12 cellular contexts compared by ENCODE assay signal in the genomic region with DNA sequence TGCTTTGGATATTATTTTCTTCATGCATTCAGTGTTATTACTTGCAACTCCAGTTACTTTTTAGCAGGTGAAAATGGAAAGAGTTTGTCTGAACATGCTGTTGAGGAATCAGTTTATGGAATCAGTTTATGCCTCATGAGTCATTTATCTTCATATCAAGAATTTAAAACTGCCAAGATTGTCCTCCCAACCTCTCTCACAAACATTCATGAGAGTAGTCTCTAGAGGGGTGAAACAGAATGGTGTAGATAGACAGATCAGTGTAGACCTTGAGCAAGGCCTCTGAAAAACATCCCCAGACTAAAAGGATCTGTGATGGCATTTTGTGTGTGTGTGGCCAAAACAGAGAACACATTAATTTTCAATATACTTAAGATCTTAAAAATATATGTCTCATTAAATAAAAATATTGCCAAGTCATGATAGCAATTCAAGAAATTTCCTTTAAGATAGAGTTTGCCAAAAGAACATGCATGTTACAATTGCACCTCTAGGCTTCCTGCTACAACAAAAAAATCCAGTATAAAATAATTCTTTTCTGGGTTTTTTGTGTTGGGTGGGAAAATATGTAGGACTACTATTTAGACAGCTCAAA. TPM values are rescaled to one million over a fixed set of nuclear protein-coding genes. Genes with fewer than 3 reads are reported as not detected.
DNase-seq lines count a peak whose midpoint lies in the region; ATAC-seq, FAIRE-seq and TF ChIP-seq lines count a peak whose summit lies in the region.
"Had no signal": no experiment of that assay in that cellular context is flagged by ENCODE, and none has a peak within 500 bp of the region (broad histone marks: within the 10 kb centered on the region; RNA-seq: fewer than 3 reads in every experiment).

No MANE protein-coding gene starts in this region.

- H2BK120ac ChIP-seq in IMR-90 (ENCODE audit: low read depth, low read length): no peak overlapping the region

- peaks cover 37 to 72% (median 50%) of the 10 kb centered on the region in 4 donors for H3K4me1 Mint-ChIP-seq in CD4-positive, alpha-beta memory T cell
- H3K4me1 Mint-ChIP-seq in astrocyte (ENCODE audit: low read depth, unreplicated experiment): peaks cover 29% of the 10 kb centered on the region
- H3K4me1 Mint-ChIP-seq: naive B cell had no signal

- H3K4me3 ChIP-seq in CD4-positive, alpha-beta memory T cell (ENCODE audit: low read length in 2 of 2): no peak overlapping the region
- H3K4me3 ChIP-seq in IMR-90 (ENCODE audit: insufficient read depth, low read depth, low read length): no peak overlapping the region
- no peak overlapping the region for H3K4me3 ChIP-seq in astrocyte (ENCODE audit: insufficient read depth, low read depth, low read length)
- H3K4me3 ChIP-seq in mesodermal cell (ENCODE audit: extremely low read depth, insufficient read depth, low read length, poor library complexity, severe bottlenecking): peak overlapping the region; percentile 16
- H3K4me3 ChIP-seq: SJCRH30 had no signal

- H3K4me2 ChIP-seq in IMR-90 (ENCODE audit: low read depth, low read length) (peak overlapping the region; percentile 22; the same call in 1 of the 2 replicates), astrocyte (ENCODE audit: low read length) (peak overlapping the region; percentile 67)

- CTCF ChIA-PET in CD4-positive, alpha-beta memory T cell (lab: Charles Lee; ENCODE audit: partially characterized antibody): interaction anchor here (0.7 to 3.6 kb wide), 4 partner anchors 24 to 47 kb away, joined by 3 to 26 read pairs (median 7); no protein-coding TSS in a partner anchor
- CTCF ChIA-PET in IMR-90 (lab: Yijun Ruan, JAX): no interaction called here

- FAIRE-seq in astrocyte (lab: Jason Lieb, UNC): no peak

- no peak overlapping the region for H3K4ac ChIP-seq in IMR-90 (ENCODE audit: low read depth, low read length)

- H3K27ac ChIP-seq in CD4-positive, alpha-beta memory T cell (ENCODE audit: low read depth, low read length): no peak overlapping the region
- H3K27ac ChIP-seq in IMR-90 (ENCODE audit: insufficient read depth, low read length) (no peak overlapping the region), astrocyte (ENCODE audit: low read depth, low read length) (no peak overlapping the region), mesodermal cell (ENCODE audit: low read depth, low read length, severe bottlenecking) (no peak overlapping the region)
- H3K27ac ChIP-seq: SJCRH30 had no signal

- TF ChIP-seq RAD21 in IMR-90 (IDR thresholded peaks at IDR 0.05; ENCODE audit: low read length): no peak

- H2AK5ac ChIP-seq in IMR-90 (ENCODE audit: low read depth, low read length): no peak overlapping the region

- H3K23ac ChIP-seq in IMR-90 (ENCODE audit: low read depth, low read length): no peak overlapping the region

- no peak overlapping the region for H4K8ac ChIP-seq in IMR-90 (ENCODE audit: low read depth in 2 of 2, low read length in 2 of 2)

- peak overlapping the region; percentile 30 to 99 (median 78) for H3K27ac Mint-ChIP-seq in CD4-positive, alpha-beta memory T cell
- peak overlapping the region; percentile 53 for H3K27ac Mint-ChIP-seq in astrocyte (ENCODE audit: unreplicated experiment)
- H3K27ac Mint-ChIP-seq: naive B cell had no signal

- TF ChIP-seq CTCF in IMR-90 (conservative IDR thresholded peaks at IDR 0.05; ENCODE audit: low read depth, low read length): no peak
- TF ChIP-seq CTCF in astrocyte (IDR thresholded peaks at IDR 0.05; ENCODE audit: insufficient read depth, low read depth, low read length): no peak

- H3K36me3 ChIP-seq in CD4-positive, alpha-beta memory T cell (ENCODE audit: insufficient read depth, low read length): peaks cover 29% of the 10 kb centered on the region
- H3K36me3 ChIP-seq in IMR-90 (ENCODE audit: control insufficient read depth, insufficient read depth, low read length) (peaks cover 23% of the 10 kb centered on the region), astrocyte (ENCODE audit: insufficient read depth, low read length) (peaks cover 54% of the 10 kb centered on the region), mesodermal cell (ENCODE audit: control insufficient read depth, insufficient read depth, low read length) (peaks cover 56% of the 10 kb centered on the region)

- no peaks in the 10 kb centered on the region for H3K27me3 ChIP-seq in CD4-positive, alpha-beta memory T cell (ENCODE audit: insufficient read depth, low read length)
- no peaks in the 10 kb centered on the region for H3K27me3 ChIP-seq in IMR-90 (ENCODE audit: control insufficient read depth, insufficient read depth, low read length)
- H3K27me3 ChIP-seq in astrocyte (ENCODE audit: insufficient read depth, low read length): no peaks in the 10 kb centered on the region
- H3K27me3 ChIP-seq: SJCRH30 had no signal

- 0 out of 2 replicates have a peak overlapping the region, but pooled peaks have one; percentile 4 for H3K14ac ChIP-seq in IMR-90 (replicated peaks; ENCODE audit: low read depth, low read length)

- POLR2A ChIA-PET in CD4-positive, alpha-beta memory T cell (lab: Charles Lee; ENCODE audit: partially characterized antibody): interaction anchor here (1.3 to 2.3 kb wide), 3 partner anchors 25 to 49 kb away, joined by 3 to 59 read pairs (median 3); no protein-coding TSS in a partner anchor
- POLR2A ChIA-PET in IMR-90 (lab: Charles Lee; ENCODE audit: unreplicated experiment): no interaction called here

- H3K56ac ChIP-seq in IMR-90 (ENCODE audit: extremely low read depth, insufficient read depth, low read length): no peak overlapping the region

- H3K79me1 ChIP-seq in IMR-90 (ENCODE audit: low read depth in 1 of 2, low read length in 2 of 2): peaks cover 15 to 38% of the 10 kb centered on the region in 2 experiments

- no peaks in the 10 kb centered on the region for H3K27me3 Mint-ChIP-seq in CD4-positive, alpha-beta memory T cell
- H3K27me3 Mint-ChIP-seq in astrocyte (ENCODE audit: low read depth, unreplicated experiment): no peaks in the 10 kb centered on the region

- H3K9me3 Mint-ChIP-seq in CD4-positive, alpha-beta memory T cell: peaks cover 0 to under 1% (median 0%) of the 10 kb centered on the region in 8 donors
- no peaks in the 10 kb centered on the region for H3K9me3 Mint-ChIP-seq in astrocyte (ENCODE audit: unreplicated experiment)
- H3K9me3 Mint-ChIP-seq: naive B cell had no signal

- TF ChIP-seq POLR2A in IMR-90 (IDR thresholded peaks at IDR 0.05; ENCODE audit: low read depth, low read length): no peak

- ATAC-seq in IMR-90 (ENCODE audit: low read depth): no peak
- no peak for ATAC-seq in HG03039 (IDR thresholded peaks at IDR 0.05; ENCODE audit: unreplicated experiment)
- ATAC-seq in HG02610 (IDR thresholded peaks at IDR 0.05; ENCODE audit: unreplicated experiment): no peak
- ATAC-seq in HG03521 (IDR thresholded peaks at IDR 0.05; ENCODE audit: unreplicated experiment): no peak

- H4K20me1 ChIP-seq in IMR-90 (ENCODE audit: insufficient read depth, low read length): peaks cover 22% of the 10 kb centered on the region; the same call in 1 of the 2 replicates
- peaks cover 56% of the 10 kb centered on the region for H4K20me1 ChIP-seq in astrocyte (ENCODE audit: insufficient read depth, low read length)

- no peak overlapping the region for H2BK15ac ChIP-seq in IMR-90 (ENCODE audit: low read depth, low read length)

- peak overlapping the region; percentile 61; the same call in 1 of the 2 replicates for H3K18ac ChIP-seq in IMR-90 (ENCODE audit: low read depth, low read length)

- dilution Hi-C loops in IMR-90 (cut with HindIII; ENCODE audit: low sequenced_read_pairs, unreplicated experiment): no loop called here

- H2AK9ac ChIP-seq in IMR-90 (replicated peaks; ENCODE audit: low read depth, low read length, poor library complexity): no peak overlapping the region

- in situ Hi-C loops in IMR-90 (cut with MboI; ENCODE audit: low sequenced_read_pairs): no loop called here

- H2BK20ac ChIP-seq in IMR-90 (ENCODE audit: low read depth, low read length): no peak overlapping the region

- H3K9me3 ChIP-seq in CD4-positive, alpha-beta memory T cell (ENCODE audit: control insufficient read depth in 1 of 2, low read length in 2 of 2): no peaks in the 10 kb centered on the region
- H3K9me3 ChIP-seq in IMR-90 (ENCODE audit: control insufficient read depth, insufficient read depth, low read length): no peaks in the 10 kb centered on the region
- no peaks in the 10 kb centered on the region for H3K9me3 ChIP-seq in astrocyte (ENCODE audit: insufficient read depth, low read depth, low read length)
- no peaks in the 10 kb centered on the region for H3K9me3 ChIP-seq in mesodermal cell (ENCODE audit: control insufficient read depth, low read length)
- H3K9me3 ChIP-seq: SJCRH30 had no signal

- peaks cover 40 to 62% of the 10 kb centered on the region in 2 donors for H3K36me3 Mint-ChIP-seq in CD4-positive, alpha-beta memory T cell
- peaks cover 8% of the 10 kb centered on the region for H3K36me3 Mint-ChIP-seq in astrocyte (ENCODE audit: low read depth, unreplicated experiment)
- H3K36me3 Mint-ChIP-seq: naive B cell had no signal

- no TSS peak for BruUV-seq in IMR-90 (replicated peaks; lab: Mats Ljungman, UMichigan)

- no peak overlapping the region; the same call in 1 of the 2 replicates for H4K5ac ChIP-seq in IMR-90 (ENCODE audit: low read depth, low read length)

- no peak overlapping the region for H4K91ac ChIP-seq in IMR-90 (ENCODE audit: insufficient read depth, low read depth, low read length)

- peak overlapping the region; percentile 61 to 79 (median 76) for H3K4me3 Mint-ChIP-seq in CD4-positive, alpha-beta memory T cell
- H3K4me3 Mint-ChIP-seq in astrocyte (ENCODE audit: unreplicated experiment): peak overlapping the region; percentile 56
- H3K4me3 Mint-ChIP-seq: naive B cell had no signal

- DNase-seq in CD4-positive, alpha-beta memory T cell: no peak
- DNase-seq in IMR-90 (no peak), astrocyte (ENCODE audit: low read depth) (no peak), HPDE6-E6E7 (ENCODE audit: extremely low spot score) (no peak)
- DNase-seq: activated CD4-positive, alpha-beta T cell treated with anti-CD3 and anti-CD28 coated beads, Interleukin-2, amount 50 U/mL, for 1 hour; naive B cell; NCI-H446 treated with DMSO at 0.1 percent for 48 hours; SJCRH30 had no signal

- intact Hi-C loops in CD4-positive, alpha-beta memory T cell (cut with micrococcal nuclease): loop anchor here (5.0 to 10.0 kb wide), 2 partner anchors 1868 to 1931 kb away; a partner anchor contains a TSS
- intact Hi-C loops in IMR-90 (cut with micrococcal nuclease): no loop called here

- H2AFZ ChIP-seq in IMR-90 (replicated peaks; ENCODE audit: low read length, poor library complexity) (no peak overlapping the region), astrocyte (ENCODE audit: low read depth, low read length) (no peak overlapping the region)

- no peak overlapping the region for H3K9ac ChIP-seq in IMR-90 (ENCODE audit: low read depth, low read length)
- no peak overlapping the region for H3K9ac ChIP-seq in astrocyte (ENCODE audit: low read length)

- peak overlapping the region; percentile 11 for H2BK5ac ChIP-seq in IMR-90 (ENCODE audit: low read depth, low read length, poor library complexity, severe bottlenecking)

- peaks cover 61% of the 10 kb centered on the region for H3K4me1 ChIP-seq in CD4-positive, alpha-beta memory T cell (ENCODE audit: insufficient read depth, low read length)
- peaks cover 4% of the 10 kb centered on the region for H3K4me1 ChIP-seq in IMR-90 (ENCODE audit: control insufficient read depth, insufficient read depth, low read length)
- H3K4me1 ChIP-seq in astrocyte (ENCODE audit: insufficient read depth, low read length): peaks cover 21% of the 10 kb centered on the region
- H3K4me1 ChIP-seq in mesodermal cell (ENCODE audit: control insufficient read depth, insufficient read depth, low read length, poor library complexity, severe bottlenecking): peaks cover 8% of the 10 kb centered on the region

- H3K79me2 ChIP-seq in astrocyte (ENCODE audit: insufficient read depth, low read length): peaks cover 93% of the 10 kb centered on the region

- H3K9me1 ChIP-seq in IMR-90 (ENCODE audit: insufficient read depth, low read length): no peaks in the 10 kb centered on the region; the same call in none of the 2 replicates

RNA-seq across cellular contexts. Expression of a gene that starts 5.0 kb away (rescaled TPM):
- 100 to 1,000 TPM; 324 to 335 TPM for total RNA-seq in CD4-positive, alpha-beta memory T cell
- polyA plus RNA-seq in CD4-positive, alpha-beta memory T cell: 1,000 to 10,000 TPM in 1 of 2 donors, 100 to 1,000 TPM in 1; 621 to 1,202 TPM
- 583 and 637 TPM in 2 replicates for total RNA-seq in IMR-90 (2012; rRNA removed)
- 465 and 520 TPM in 2 replicates for polyA plus RNA-seq in IMR-90 (2012; rRNA removed)
- 66.9 and 122 TPM in 2 replicates for polyA plus RNA-seq in IMR-90 (2012; cell fraction: cytosol; rRNA removed)
- 22.6 and 233 TPM in 2 replicates for polyA plus RNA-seq in IMR-90 (2012; cell fraction: nucleus; rRNA removed; ENCODE audit: low replicate concordance)
- total RNA-seq in astrocyte: 447 and 637 TPM in 2 replicates
- polyA plus RNA-seq in mesodermal cell (2013, experiment 1 of 2): 1,115 TPM
- polyA plus RNA-seq in mesodermal cell (2013, experiment 2 of 2): 973 TPM
